ENCODE assay signal across 13 cellular contexts in the genomic region with DNA sequence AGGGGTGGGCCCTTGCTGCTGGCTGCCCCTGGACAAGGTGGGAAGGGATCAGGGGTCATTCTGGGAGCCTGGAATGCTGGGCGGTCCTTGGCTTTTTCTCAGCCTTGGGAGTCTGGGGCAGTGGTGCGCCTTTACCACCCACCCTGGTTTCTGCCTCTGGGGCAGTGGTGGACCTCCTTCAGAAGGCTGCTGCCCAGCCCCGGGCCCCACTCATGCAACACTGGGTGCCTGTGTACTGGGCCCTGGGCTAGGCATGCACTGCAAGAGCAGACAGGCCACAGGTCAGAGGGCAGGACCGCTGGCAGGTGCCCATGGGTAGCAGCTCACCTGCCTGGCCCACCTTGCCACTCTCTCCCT. TPM values are rescaled to one million over a fixed set of nuclear protein-coding genes. Genes with fewer than 3 reads are reported as not detected.
A peak's percentile ranks its signal among the peaks of the same experiment; 100 is the strongest.
DNase-seq lines count a peak whose midpoint lies in the region; ATAC-seq, FAIRE-seq and TF ChIP-seq lines count a peak whose summit lies in the region.
"Had no signal": no experiment of that assay in that cellular context is flagged by ENCODE, and none has a peak within 500 bp of the region (broad histone marks: within the 10 kb centered on the region; RNA-seq: fewer than 3 reads in every experiment).

No MANE protein-coding gene starts in this region.

- no peaks in the 10 kb centered on the region for H3K9me3 ChIP-seq in T-helper 17 cell (ENCODE audit: control insufficient read depth, low read length, poor library complexity, severe bottlenecking)
- no peaks in the 10 kb centered on the region for H3K9me3 ChIP-seq in prostate gland

- H3K36me3 Mint-ChIP-seq in CD14-positive monocyte (peaks cover 35 to 53% of the 10 kb centered on the region in 2 donors), T-helper 17 cell (ENCODE audit: low read depth) (no peaks in the 10 kb centered on the region)

- FAIRE-seq in H54 (lab: Jason Lieb, UNC) = no peak
- no peak for FAIRE-seq in urothelium cell line (lab: Jason Lieb, UNC)

- H3K36me3 ChIP-seq in prostate gland = no peaks in the 10 kb centered on the region
- H3K36me3 ChIP-seq: brain microvascular endothelial cell had no signal

- no peaks in the 10 kb centered on the region for H3K9me3 Mint-ChIP-seq in CD14-positive monocyte
- H3K9me3 Mint-ChIP-seq: activated T-cell treated with anti-CD3 and anti-CD28 coated beads, Interleukin-2, amount 50 U/mL, for 4 hours; IgD-negative memory B cell had no signal

- intact Hi-C loops in CD14-positive monocyte (cut with micrococcal nuclease) (loop anchor here (5.0 kb wide), 3 partner anchors 35 to 45 kb away; partner anchors contain the start of genes ADD1 (in 1 of the 2) and TNIP2 (in 1 of the 2)), prostate gland (cut with DNase I) (no loop called here)

- TF ChIP-seq POLR2A in prostate gland (IDR thresholded peaks at IDR 0.05) (no peak), H54 (IDR thresholded peaks at IDR 0.05; ENCODE audit: low read depth, low read length) (no peak)

- whole genome bisulfite sequencing in prostate gland = 84% methylated on average over 4 of the region's 4 CpGs

- peaks cover 39% of the 10 kb centered on the region for H3K4me1 ChIP-seq in prostate gland (replicated peaks)

- H3K4me1 Mint-ChIP-seq in CD14-positive monocyte (peaks cover 64% of the 10 kb centered on the region), T-helper 17 cell (peaks cover 51% of the 10 kb centered on the region)

- no peak overlapping the region for H3K4me3 ChIP-seq in prostate gland

- TF ChIP-seq CTCF in CD14-positive monocyte (IDR thresholded peaks at IDR 0.05) = no peak
- TF ChIP-seq CTCF in prostate gland (IDR thresholded peaks at IDR 0.05) = no peak

- peak overlapping the region; percentile 63 to 76 for H3K27ac ChIP-seq in prostate gland
- H3K27ac ChIP-seq: brain microvascular endothelial cell had no signal

- peak overlapping the region; percentile 97 to 99 (median 99) for H3K27ac Mint-ChIP-seq in CD14-positive monocyte
- peak overlapping the region; percentile 92 for H3K27ac Mint-ChIP-seq in T-helper 17 cell

- H3K4me3 Mint-ChIP-seq in CD14-positive monocyte (peak overlapping the region; percentile 96 to 97), T-helper 17 cell (no peak overlapping the region)

- no peak for ATAC-seq in T-helper 17 cell
- no peak for ATAC-seq in HG02885 (IDR thresholded peaks at IDR 0.05; ENCODE audit: poor library complexity, unreplicated experiment)
- no peak for ATAC-seq in GM21367 (IDR thresholded peaks at IDR 0.05; ENCODE audit: unreplicated experiment)

- H3K27me3 ChIP-seq in prostate gland (replicated peaks; ENCODE audit: insufficient read depth) = no peaks in the 10 kb centered on the region
- H3K27me3 ChIP-seq: brain microvascular endothelial cell had no signal

- H3K27me3 Mint-ChIP-seq in CD14-positive monocyte (ENCODE audit: low read depth in 3 of 3) (peaks cover 0 to 4% (median 2%) of the 10 kb centered on the region in 3 donors), T-helper 17 cell (no peaks in the 10 kb centered on the region)
- H3K27me3 Mint-ChIP-seq: IgD-negative memory B cell had no signal

- no peak for DNase-seq in CD14-positive monocyte (ENCODE audit: low spot score)
- DNase-seq in T-helper 17 cell = peak in 1 of 3 donors; percentile 4
- peak; percentile 42 for DNase-seq in islet precursor cell
- no peak for DNase-seq in prostate gland (ENCODE audit: low spot score)
- DNase-seq in H54 (ENCODE audit: insufficient read length, low spot score) = no peak
- DNase-seq in urothelium cell line (ENCODE audit: low spot score) = no peak
- DNase-seq: brain microvascular endothelial cell, GOT3, T-helper 9 cell had no signal

RNA-seq across cellular contexts. Expression of gene SH3BP2, which starts 4.3 kb away (rescaled TPM):
- 10 to 100 TPM; 19.1 to 26.9 TPM for polyA plus RNA-seq in CD14-positive monocyte
- 10 to 100 TPM; 36.0 to 62.0 TPM for total RNA-seq in T-helper 17 cell
- 10 to 100 TPM; 24.3 to 41.3 TPM for total RNA-seq in prostate gland

RNA-seq across cellular contexts. Expression of gene TNIP2, which starts 41.0 kb away (rescaled TPM):
- 10 to 100 TPM; 27.6 to 28.2 TPM for polyA plus RNA-seq in CD14-positive monocyte
- total RNA-seq in T-helper 17 cell (10 to 100 TPM; 66.0 to 72.5 TPM), prostate gland (10 to 100 TPM; 54.8 to 94.0 TPM)

RNA-seq across cellular contexts. Expression of gene ADD1, which starts 46.5 kb away (rescaled TPM):
- polyA plus RNA-seq in CD14-positive monocyte = 100 to 1,000 TPM in 1 of 2 donors, 10 to 100 TPM in 1; 76.1 to 103 TPM
- total RNA-seq in T-helper 17 cell (100 to 1,000 TPM; 211 to 228 TPM), prostate gland (100 to 1,000 TPM; 164 to 321 TPM)
